Comparison of ENCODE assay signal across 2 cellular contexts in the genomic region with DNA sequence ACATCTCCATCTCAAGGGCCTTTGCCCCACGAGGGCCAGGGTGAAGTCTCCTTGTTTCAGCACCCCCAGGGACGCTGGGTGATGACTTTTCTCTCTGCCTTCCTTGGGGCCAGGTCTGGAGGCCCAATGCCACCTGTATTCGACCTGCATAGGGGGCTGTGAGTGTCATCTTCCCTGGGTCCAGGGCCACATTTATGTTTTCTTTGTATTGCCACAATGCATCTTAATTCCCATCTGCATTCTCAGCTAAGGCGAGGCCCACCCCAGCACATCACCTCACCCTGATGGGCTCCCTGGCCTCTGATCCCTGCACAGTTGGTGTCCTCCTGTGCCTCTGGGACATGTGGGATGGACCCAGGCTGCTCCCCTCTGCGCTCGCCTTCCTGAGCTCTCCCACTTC.
A peak's percentile ranks its signal among the peaks of the same experiment; 100 is the strongest.
TF ChIP-seq lines count a peak whose summit lies in the region.

No MANE protein-coding gene starts in this region.

TF ChIP-seq in IMR-90, 13 proteins besides CTCF, POLR2A, EP300 and RAD21:
- TF ChIP-seq, protein P1, sequence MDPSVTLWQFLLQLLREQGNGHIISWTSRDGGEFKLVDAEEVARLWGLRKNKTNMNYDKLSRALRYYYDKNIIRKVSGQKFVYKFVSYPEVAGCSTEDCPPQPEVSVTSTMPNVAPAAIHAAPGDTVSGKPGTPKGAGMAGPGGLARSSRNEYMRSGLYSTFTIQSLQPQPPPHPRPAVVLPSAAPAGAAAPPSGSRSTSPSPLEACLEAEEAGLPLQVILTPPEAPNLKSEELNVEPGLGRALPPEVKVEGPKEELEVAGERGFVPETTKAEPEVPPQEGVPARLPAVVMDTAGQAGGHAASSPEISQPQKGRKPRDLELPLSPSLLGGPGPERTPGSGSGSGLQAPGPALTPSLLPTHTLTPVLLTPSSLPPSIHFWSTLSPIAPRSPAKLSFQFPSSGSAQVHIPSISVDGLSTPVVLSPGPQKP (IDR thresholded peaks at IDR 0.05; ENCODE audit: borderline replicate concordance, low read depth, low read length), result no peak
- no peak for TF ChIP-seq FOS (IDR thresholded peaks at IDR 0.05; ENCODE audit: low read depth, low read length)
TF ChIP-seq in IMR-90: peak in this region for 0.

TF ChIP-seq in HepG2, 621 proteins besides CTCF, POLR2A, EP300 and RAD21:
- TF ChIP-seq, protein P2, sequence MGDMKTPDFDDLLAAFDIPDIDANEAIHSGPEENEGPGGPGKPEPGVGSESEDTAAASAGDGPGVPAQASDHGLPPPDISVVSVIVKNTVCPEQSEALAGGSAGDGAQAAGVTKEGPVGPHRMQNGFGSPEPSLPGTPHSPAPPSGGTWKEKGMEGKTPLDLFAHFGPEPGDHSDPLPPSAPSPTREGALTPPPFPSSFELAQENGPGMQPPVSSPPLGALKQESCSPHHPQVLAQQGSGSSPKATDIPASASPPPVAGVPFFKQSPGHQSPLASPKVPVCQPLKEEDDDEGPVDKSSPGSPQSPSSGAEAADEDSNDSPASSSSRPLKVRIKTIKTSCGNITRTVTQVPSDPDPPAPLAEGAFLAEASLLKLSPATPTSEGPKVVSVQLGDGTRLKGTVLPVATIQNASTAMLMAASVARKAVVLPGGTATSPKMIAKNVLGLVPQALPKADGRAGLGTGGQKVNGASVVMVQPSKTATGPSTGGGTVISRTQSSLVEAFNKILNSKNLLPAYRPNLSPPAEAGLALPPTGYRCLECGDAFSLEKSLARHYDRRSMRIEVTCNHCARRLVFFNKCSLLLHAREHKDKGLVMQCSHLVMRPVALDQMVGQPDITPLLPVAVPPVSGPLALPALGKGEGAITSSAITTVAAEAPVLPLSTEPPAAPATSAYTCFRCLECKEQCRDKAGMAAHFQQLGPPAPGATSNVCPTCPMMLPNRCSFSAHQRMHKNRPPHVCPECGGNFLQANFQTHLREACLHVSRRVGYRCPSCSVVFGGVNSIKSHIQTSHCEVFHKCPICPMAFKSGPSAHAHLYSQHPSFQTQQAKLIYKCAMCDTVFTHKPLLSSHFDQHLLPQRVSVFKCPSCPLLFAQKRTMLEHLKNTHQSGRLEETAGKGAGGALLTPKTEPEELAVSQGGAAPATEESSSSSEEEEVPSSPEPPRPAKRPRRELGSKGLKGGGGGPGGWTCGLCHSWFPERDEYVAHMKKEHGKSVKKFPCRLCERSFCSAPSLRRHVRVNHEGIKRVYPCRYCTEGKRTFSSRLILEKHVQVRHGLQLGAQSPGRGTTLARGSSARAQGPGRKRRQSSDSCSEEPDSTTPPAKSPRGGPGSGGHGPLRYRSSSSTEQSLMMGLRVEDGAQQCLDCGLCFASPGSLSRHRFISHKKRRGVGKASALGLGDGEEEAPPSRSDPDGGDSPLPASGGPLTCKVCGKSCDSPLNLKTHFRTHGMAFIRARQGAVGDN (CRISPR knock-in tag; IDR thresholded peaks at IDR 0.05), result peak; percentile 18; the same call in 1 of the 2 replicates
- no peak for TF ChIP-seq ZNF816 (CRISPR knock-in tag; IDR thresholded peaks at IDR 0.05; ENCODE audit: borderline replicate concordance)
- TF ChIP-seq GTF2F1 (IDR thresholded peaks at IDR 0.05; ENCODE audit: low read length), result no peak
- TF ChIP-seq ETV6 (CRISPR knock-in tag; conservative IDR thresholded peaks at IDR 0.05), result no peak
- TF ChIP-seq, protein P3, sequence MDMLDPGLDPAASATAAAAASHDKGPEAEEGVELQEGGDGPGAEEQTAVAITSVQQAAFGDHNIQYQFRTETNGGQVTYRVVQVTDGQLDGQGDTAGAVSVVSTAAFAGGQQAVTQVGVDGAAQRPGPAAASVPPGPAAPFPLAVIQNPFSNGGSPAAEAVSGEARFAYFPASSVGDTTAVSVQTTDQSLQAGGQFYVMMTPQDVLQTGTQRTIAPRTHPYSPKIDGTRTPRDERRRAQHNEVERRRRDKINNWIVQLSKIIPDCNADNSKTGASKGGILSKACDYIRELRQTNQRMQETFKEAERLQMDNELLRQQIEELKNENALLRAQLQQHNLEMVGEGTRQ (IDR thresholded peaks at IDR 0.05; ENCODE audit: low read depth, low read length), result no peak
- TF ChIP-seq, protein P3 (CRISPR knock-in tag; IDR thresholded peaks at IDR 0.05; ENCODE audit: borderline replicate concordance), result no peak
- TF ChIP-seq SNAPC2 (CRISPR knock-in tag; IDR thresholded peaks at IDR 0.05), result no peak
- no peak for TF ChIP-seq SALL2 (CRISPR knock-in tag; IDR thresholded peaks at IDR 0.05)
